In genomic region chr9:35912791-35913400, GRCh38 we compare ENCODE assay signal across 34 cellular contexts. TPM values are rescaled to one million over a fixed set of nuclear protein-coding genes. Genes with fewer than 3 reads are reported as not detected.
DNase-seq lines count a peak whose midpoint lies in the region; ATAC-seq and TF ChIP-seq lines count a peak whose summit lies in the region.
"Had no signal": no experiment of that assay in that cellular context is flagged by ENCODE, and none has a peak within 500 bp of the region (broad histone marks: within the 10 kb centered on the region; RNA-seq: fewer than 3 reads in every experiment).

No MANE protein-coding gene starts in this region.

- ATAC-seq in left ventricle myocardium superior, result no peak
- no peak for ATAC-seq in right cardiac atrium
- no peak for ATAC-seq in GM18519 (IDR thresholded peaks at IDR 0.05; ENCODE audit: low FRiP score, unreplicated experiment)
- ATAC-seq in GM18517 (IDR thresholded peaks at IDR 0.05; ENCODE audit: unreplicated experiment), result no peak
- ATAC-seq: activated CD8-positive, alpha-beta T cell treated with anti-CD3 and anti-CD28 coated beads for 36 hours; GM23338 had no signal

- no peak overlapping the region for H3K23ac ChIP-seq in neuronal stem cell (ENCODE audit: low read depth, low read length, poor library complexity)

- no peak overlapping the region for H3K14ac ChIP-seq in neuronal stem cell (ENCODE audit: low read length)

- no peak overlapping the region for H2AFZ ChIP-seq in neuronal stem cell (ENCODE audit: low read length)
- H2AFZ ChIP-seq: GM23338 had no signal

- H3K4ac ChIP-seq in neuronal stem cell (ENCODE audit: low read length), result no peak overlapping the region

- H2BK5ac ChIP-seq in neuronal stem cell (ENCODE audit: low read length), result no peak overlapping the region

- TF ChIP-seq CTCF in right atrium auricular region (IDR thresholded peaks at IDR 0.05) (no peak), vagina (IDR thresholded peaks at IDR 0.05) (no peak)

- H3K18ac ChIP-seq in neuronal stem cell (ENCODE audit: low read length), result peak overlapping the region; percentile 30

- DNase-seq in right atrium auricular region (ENCODE audit: low spot score) (no peak), left ventricle myocardium superior (no peak), right cardiac atrium (peak in 1 of 3 donors; percentile 47), neuronal stem cell (ENCODE audit: low spot score) (no peak), vagina (ENCODE audit: extremely low spot score in 2 of 2) (no peak), NCI-H69 (lab: John Stamatoyannopoulos, UW) (no peak)
- DNase-seq: activated CD8-positive, alpha-beta memory T cell treated with anti-CD3 and anti-CD28 coated beads, Interleukin-2, amount 50 U/mL, for 48 hours; activated CD8-positive, alpha-beta T cell treated with anti-CD3 and anti-CD28 coated beads for 36 hours; activated naive CD4-positive, alpha-beta T cell treated with anti-CD3 and anti-CD28 coated beads for 36 hours; AML-193; CD4-positive, alpha-beta T cell; DMS79 treated with DMSO at 0.1 percent for 48 hours; effector CD4-positive, alpha-beta T cell; GF-D8; NCI-H1436; NCI-H2081; NCI-H226; Peyer's patch; stimulated activated CD4-positive, alpha-beta T cell treated with anti-CD3 and anti-CD28 coated beads, Interleukin-2, amount 100 ng/mL, for 24 hours; stimulated activated CD8-positive, alpha-beta memory T cell treated with anti-CD3 and anti-CD28 coated beads, Interleukin-4, amount 100 ng/mL, for 48 hours; SW 1271 had no signal

- no peak for TF ChIP-seq POLR2A in vagina (IDR thresholded peaks at IDR 0.05)

- no peak overlapping the region for H3K9ac ChIP-seq in neuronal stem cell (ENCODE audit: low read depth, low read length, poor library complexity)
- H3K9ac ChIP-seq: KMS-11 had no signal

- H3K79me1 ChIP-seq in neuronal stem cell (ENCODE audit: low read depth, low read length), result no peaks in the 10 kb centered on the region

- H3K4me2 ChIP-seq in neuronal stem cell (ENCODE audit: insufficient read depth, low read length, poor library complexity, severe bottlenecking), result no peak overlapping the region
- H3K4me2 ChIP-seq: GM23338, KMS-11 had no signal

- 67% methylated on average over 10 of the region's 10 CpGs for WGBS in right cardiac atrium
- WGBS in neuronal stem cell (ENCODE audit: extremely low coverage in 2 of 2, insufficient read length in 2 of 2, insufficient replicate concordance in 1 of 2), 2 donors, result no CpG with 5 or more reads among the region's 10 CpGs

- H2BK12ac ChIP-seq in neuronal stem cell (ENCODE audit: low read length), result no peak overlapping the region

- H3K36me3 ChIP-seq in right atrium auricular region, result no peaks in the 10 kb centered on the region
- no peaks in the 10 kb centered on the region for H3K36me3 ChIP-seq in neuronal stem cell (replicated peaks in 1 of 2; ENCODE audit: control insufficient read depth in 2 of 2, insufficient read depth in 2 of 2, low read length in 2 of 2)
- H3K36me3 ChIP-seq in vagina, result no peaks in the 10 kb centered on the region
- H3K36me3 ChIP-seq: Peyer's patch had no signal

- no peak overlapping the region for H4K91ac ChIP-seq in neuronal stem cell (ENCODE audit: low read depth, low read length, poor library complexity)

- H3K4me1 ChIP-seq in right atrium auricular region, result peaks cover 0 to 83% of the 10 kb centered on the region in 2 donors
- H3K4me1 ChIP-seq in right cardiac atrium (ENCODE audit: control insufficient read depth, insufficient read depth, low read length), result peaks cover 21% of the 10 kb centered on the region
- H3K4me1 ChIP-seq in neuronal stem cell (ENCODE audit: control insufficient read depth in 2 of 2, insufficient read depth in 1 of 2, low read depth in 1 of 2, low read length in 2 of 2), result peaks cover 16 to 24% of the 10 kb centered on the region in 2 donors
- H3K4me1 ChIP-seq in vagina, result peaks cover 41% of the 10 kb centered on the region

- no peaks in the 10 kb centered on the region for H3K27me3 ChIP-seq in right atrium auricular region
- no peaks in the 10 kb centered on the region for H3K27me3 ChIP-seq in right cardiac atrium (ENCODE audit: control insufficient read depth, insufficient read depth)
- H3K27me3 ChIP-seq in neuronal stem cell (ENCODE audit: control insufficient read depth in 3 of 3, insufficient read depth in 3 of 3, low read depth in 1 of 3, low read length in 3 of 3), result no peaks in the 10 kb centered on the region
- H3K27me3 ChIP-seq in vagina, result no peaks in the 10 kb centered on the region
- H3K27me3 ChIP-seq: Peyer's patch had no signal

- H3K27ac ChIP-seq in right atrium auricular region (peak overlapping the region; percentile 88 to 96), right cardiac atrium (ENCODE audit: low read length) (peak overlapping the region; percentile 39), neuronal stem cell (replicated peaks; ENCODE audit: low read length) (no peak overlapping the region), vagina (peak overlapping the region; percentile 97)
- H3K27ac ChIP-seq: epithelial cell of prostate, KMS-11 had no signal

- intact Hi-C loops in left ventricle myocardium superior (cut with micrococcal nuclease), result no loop called here
- intact Hi-C loops in right cardiac atrium (cut with DNase I), result no loop called here
- intact Hi-C loops in vagina (cut with DNase I), result no loop called here

- H2BK15ac ChIP-seq in neuronal stem cell (ENCODE audit: low read length), result no peak overlapping the region

- H3K4me3 ChIP-seq in right atrium auricular region (peak overlapping the region; percentile 1 to 43), right cardiac atrium (ENCODE audit: low read length) (peak overlapping the region; percentile 30), neuronal stem cell (ENCODE audit: low read length in 2 of 2) (no peak overlapping the region), vagina (no peak overlapping the region)
- H3K4me3 ChIP-seq: GM23338, Peyer's patch had no signal

- no peak overlapping the region for H2BK120ac ChIP-seq in neuronal stem cell (ENCODE audit: low read depth, low read length)

- H3K9me3 ChIP-seq in right atrium auricular region (no peaks in the 10 kb centered on the region), right cardiac atrium (ENCODE audit: control insufficient read depth, low read length) (no peaks in the 10 kb centered on the region), neuronal stem cell (replicated peaks in 1 of 2; ENCODE audit: control insufficient read depth in 2 of 2, insufficient read depth in 1 of 2, low read depth in 1 of 2, low read length in 2 of 2) (no peaks in the 10 kb centered on the region), vagina (no peaks in the 10 kb centered on the region)
- H3K9me3 ChIP-seq: Peyer's patch had no signal

- no peak overlapping the region for H4K8ac ChIP-seq in neuronal stem cell (ENCODE audit: low read depth, low read length)

- no peak overlapping the region for H2AK5ac ChIP-seq in neuronal stem cell (ENCODE audit: low read depth, low read length)

RNA-seq across cellular contexts. Expression of gene SPAAR, which starts 3.6 kb away (rescaled TPM):
- total RNA-seq in right atrium auricular region, result 1 to 10 TPM; 3.8 to 6.3 TPM
- 9.8 TPM for total RNA-seq in left ventricle myocardium superior
- total RNA-seq in right cardiac atrium, result 1 to 10 TPM; 3.7 to 8.0 (median 5.8) TPM
- 8.7 TPM for polyA plus RNA-seq in right cardiac atrium
- polyA plus RNA-seq in neuronal stem cell (2013, experiment 1 of 2), result 0.11 TPM
- polyA plus RNA-seq in neuronal stem cell (2013, experiment 2 of 2), result 0.15 TPM
- 0.49 TPM for total RNA-seq in vagina
- total RNA-seq: activated CD8-positive, alpha-beta T cell treated with anti-CD3 and anti-CD28 coated beads for 36 hours; activated naive CD4-positive, alpha-beta T cell treated with anti-CD3 and anti-CD28 coated beads for 36 hours; activated T-helper 1 cell treated with anti-CD3 and anti-CD28 coated beads, Interleukin-12 subunit alpha, Interleukin-12 subunit beta, Interleukin-2, Interleukin-4 antibody, amounts not matched to agents 30 ng/mL and 10 ng/mL and 1 ng/mL, durations not matched to agents 14 hours and 24 hours and 36 hours; CD4-positive, alpha-beta T cell; GM23338; renal cortical epithelial cell had no signal
- polyA plus RNA-seq: GM23338 had no signal

RNA-seq across cellular contexts. Expression of gene HRCT1, which starts 6.9 kb away (rescaled TPM):
- 10 to 100 TPM in 1 of 2 donors, 1 to 10 TPM in 1; 4.9 to 12.5 TPM for total RNA-seq in right atrium auricular region
- total RNA-seq in left ventricle myocardium superior, result 9.0 TPM
- 1 to 10 TPM; 2.0 to 5.9 (median 5.1) TPM for total RNA-seq in right cardiac atrium
- 3.3 TPM for polyA plus RNA-seq in right cardiac atrium
- 0.04 TPM for polyA plus RNA-seq in neuronal stem cell (2013, experiment 1 of 2)
- polyA plus RNA-seq in neuronal stem cell (2013, experiment 2 of 2), result 0.08 TPM
- 5.4 TPM for total RNA-seq in vagina
- total RNA-seq: A673; activated CD8-positive, alpha-beta T cell treated with anti-CD3 and anti-CD28 coated beads for 36 hours; activated naive CD4-positive, alpha-beta T cell treated with anti-CD3 and anti-CD28 coated beads for 36 hours; activated T-helper 1 cell treated with anti-CD3 and anti-CD28 coated beads, Interleukin-12 subunit alpha, Interleukin-12 subunit beta, Interleukin-2, Interleukin-4 antibody, amounts not matched to agents 30 ng/mL and 10 ng/mL and 1 ng/mL, durations not matched to agents 14 hours and 24 hours and 36 hours; CD4-positive, alpha-beta T cell; GM23338 had no signal
- polyA plus RNA-seq: GM23338 had no signal

RNA-seq across cellular contexts. Expression of gene OR13J1, which starts 42.7 kb away (rescaled TPM):
- total RNA-seq in right atrium auricular region (not detected), left ventricle myocardium superior (not detected), right cardiac atrium (not detected), vagina (not detected)
- polyA plus RNA-seq in right cardiac atrium, result not detected
- polyA plus RNA-seq in neuronal stem cell (2013, experiment 1 of 2), result not detected
- polyA plus RNA-seq in neuronal stem cell (2013, experiment 2 of 2), result not detected
- total RNA-seq: A673; activated CD8-positive, alpha-beta T cell treated with anti-CD3 and anti-CD28 coated beads for 36 hours; activated naive CD4-positive, alpha-beta T cell treated with anti-CD3 and anti-CD28 coated beads for 36 hours; activated T-helper 1 cell treated with anti-CD3 and anti-CD28 coated beads, Interleukin-12 subunit alpha, Interleukin-12 subunit beta, Interleukin-2, Interleukin-4 antibody, amounts not matched to agents 30 ng/mL and 10 ng/mL and 1 ng/mL, durations not matched to agents 14 hours and 24 hours and 36 hours; CD4-positive, alpha-beta T cell; GM23338; lower leg skin; mucosa of gallbladder; osteocyte; Peyer's patch; renal cortical epithelial cell had no signal
- polyA plus RNA-seq: adipose tissue, thymus had no signal

RNA-seq across cellular contexts. Expression of gene OR2S2, which starts 45.1 kb away (rescaled TPM):
- total RNA-seq in right atrium auricular region (not detected), left ventricle myocardium superior (not detected), right cardiac atrium (not detected), vagina (not detected)
- not detected for polyA plus RNA-seq in right cardiac atrium
- polyA plus RNA-seq in neuronal stem cell (2013, experiment 1 of 2), result not detected
- polyA plus RNA-seq in neuronal stem cell (2013, experiment 2 of 2), result not detected
- total RNA-seq: A673; activated CD8-positive, alpha-beta T cell treated with anti-CD3 and anti-CD28 coated beads for 36 hours; activated naive CD4-positive, alpha-beta T cell treated with anti-CD3 and anti-CD28 coated beads for 36 hours; activated T-helper 1 cell treated with anti-CD3 and anti-CD28 coated beads, Interleukin-12 subunit alpha, Interleukin-12 subunit beta, Interleukin-2, Interleukin-4 antibody, amounts not matched to agents 30 ng/mL and 10 ng/mL and 1 ng/mL, durations not matched to agents 14 hours and 24 hours and 36 hours; CD4-positive, alpha-beta T cell; GM23338; lower leg skin; mucosa of gallbladder; osteocyte; Peyer's patch; renal cortical epithelial cell had no signal
- polyA plus RNA-seq: adipose tissue, GM23338 had no signal

Comparison
In these comparisons a context has a peak if more than half of its experiments do, and no peak if none do; other contexts are left out.
1. H3K4me3 ChIP-seq: peak in right atrium auricular region (2 of 2) and right cardiac atrium (single experiment); none in neuronal stem cell (0 of 2) and vagina (0 of 2).